In genomic region chr5:6019612-6020011, GRCh38 we compare ENCODE assay signal across 16 cellular contexts.
DNase-seq lines count a peak whose midpoint lies in the region; ATAC-seq and TF ChIP-seq lines count a peak whose summit lies in the region.
"Had no signal": no experiment of that assay in that cellular context is flagged by ENCODE, and none has a peak within 500 bp of the region (broad histone marks: within the 10 kb centered on the region; RNA-seq: fewer than 3 reads in every experiment).

No MANE protein-coding gene starts in this region.

- POLR2A ChIA-PET in PC-3 (lab: Charles Lee; ENCODE audit: unreplicated experiment) = no interaction called here

- no TSS peak for BruUV-seq in PC-3 (replicated peaks; lab: Mats Ljungman, UMichigan)

- no peak overlapping the region for H2AFZ ChIP-seq in PC-3 (ENCODE audit: low read length)

- no peak for TF ChIP-seq POLR2A in upper lobe of left lung (IDR thresholded peaks at IDR 0.05)

- H3K4me1 ChIP-seq in PC-3 (ENCODE audit: insufficient read depth, low read length) (peaks cover 16% of the 10 kb centered on the region), upper lobe of left lung (no peaks in the 10 kb centered on the region)
- H3K4me1 ChIP-seq: Caco-2 had no signal

- TF ChIP-seq CTCF in PC-3 (conservative IDR thresholded peaks at IDR 0.05; ENCODE audit: low read depth, low read length) (no peak), upper lobe of left lung (IDR thresholded peaks at IDR 0.05) (no peak)

- intact Hi-C loops in PC-3 (cut with micrococcal nuclease) = no loop called here

- 49 to 65% methylated on average over 4 of the region's 4 CpGs for WGBS in upper lobe of left lung, 2 donors

- H3K36me3 ChIP-seq in PC-3 (ENCODE audit: low read depth, low read length) (no peaks in the 10 kb centered on the region), upper lobe of left lung (no peaks in the 10 kb centered on the region)
- H3K36me3 ChIP-seq: BLaER1 treated with 17β-estradiol and CSF1 and Interleukin-3, amounts not matched to agents 10 nM and 100 nM had no signal

- no peaks in the 10 kb centered on the region for H3K9me2 ChIP-seq in PC-3 (replicated peaks; ENCODE audit: low read length)

- CTCF ChIA-PET in PC-3 (lab: Charles Lee) = no interaction called here

- H3K9ac ChIP-seq in PC-3 (ENCODE audit: low read length) = no peak overlapping the region
- H3K9ac ChIP-seq: BLaER1 treated with 17β-estradiol and CSF1 and Interleukin-3, amounts not matched to agents 10 nM and 100 nM had no signal

- no peaks in the 10 kb centered on the region for H3K79me2 ChIP-seq in PC-3 (ENCODE audit: low read length)

- no peaks in the 10 kb centered on the region for H3K27me3 ChIP-seq in PC-3 (ENCODE audit: low read length)
- no peaks in the 10 kb centered on the region for H3K27me3 ChIP-seq in upper lobe of left lung
- H3K27me3 ChIP-seq: BLaER1 treated with 17β-estradiol and CSF1 and Interleukin-3, amounts not matched to agents 10 nM and 100 nM had no signal

- H3K27ac ChIP-seq in PC-3 (ENCODE audit: low read length) (0 out of 2 replicates have a peak overlapping the region, but pooled peaks have one; percentile 1), upper lobe of left lung (no peak overlapping the region)
- H3K27ac ChIP-seq: BLaER1 treated with 17β-estradiol and CSF1 and Interleukin-3, amounts not matched to agents 10 nM and 100 nM; C4-2B had no signal

- DNase-seq in ELR (ENCODE audit: low read depth) = peak; percentile 2
- peak; percentile 63 for DNase-seq in PC-3
- no peak for DNase-seq in upper lobe of left lung
- DNase-seq in stimulated activated CD4-positive, alpha-beta T cell treated with anti-CD3 and anti-CD28 coated beads, Interleukin-12 subunit alpha, Interleukin-12 subunit beta, amount 100 ng/mL, for 4 hours = no peak
- DNase-seq: 8988T; AML-193; Caco-2; Calu3; CD4-positive, alpha-beta T cell; CD8-positive, alpha-beta T cell; DMS79 treated with DMSO at 0.1 percent for 48 hours; GDM1 had no signal

- TF ChIP-seq EP300 in upper lobe of left lung (IDR thresholded peaks at IDR 0.05) = no peak

- no peak for ATAC-seq in PC-3
- ATAC-seq in upper lobe of left lung (ENCODE audit: low FRiP score in 2 of 2) = no peak
- no peak for ATAC-seq in GM21825 (IDR thresholded peaks at IDR 0.05; ENCODE audit: unreplicated experiment)
- ATAC-seq: CD8-positive, alpha-beta T cell; GM12878 had no signal

- no peaks in the 10 kb centered on the region for H3K9me3 ChIP-seq in PC-3 (ENCODE audit: low read length)
- no peaks in the 10 kb centered on the region for H3K9me3 ChIP-seq in upper lobe of left lung
- H3K9me3 ChIP-seq: BLaER1 treated with 17β-estradiol and CSF1 and Interleukin-3, amounts not matched to agents 10 nM and 100 nM; Caco-2 had no signal

- H3K4me3 ChIP-seq in PC-3 (ENCODE audit: low read length) (no peak overlapping the region), upper lobe of left lung (no peak overlapping the region)
- H3K4me3 ChIP-seq: BLaER1 treated with 17β-estradiol and CSF1 and Interleukin-3, amounts not matched to agents 10 nM and 100 nM; GM12878 had no signal

- no peaks in the 10 kb centered on the region for H3F3A ChIP-seq in PC-3 (ENCODE audit: low read length, unreplicated experiment)

- no peaks in the 10 kb centered on the region for H4K20me1 ChIP-seq in PC-3 (ENCODE audit: low read length)
- H4K20me1 ChIP-seq: BLaER1 treated with 17β-estradiol and CSF1 and Interleukin-3, amounts not matched to agents 10 nM and 100 nM had no signal

- H3K4me2 ChIP-seq in PC-3 (ENCODE audit: low read length) = peak overlapping the region; percentile 12

Comparison
In these comparisons a context has a peak if more than half of its experiments do, and no peak if none do; other contexts are left out.
1. DNase-seq: peak in ELR (single experiment) and PC-3 (single experiment); none in upper lobe of left lung (0 of 2) and stimulated activated CD4-positive, alpha-beta T cell treated with anti-CD3 and anti-CD28 coated beads, Interleukin-12 subunit alpha, Interleukin-12 subunit beta, amount 100 ng/mL, for 4 hours (single experiment).